Comparison of ENCODE assay signal across 19 cellular contexts in genomic region chr3:50185230-50185629, GRCh38. TPM values are rescaled to one million over a fixed set of nuclear protein-coding genes. Genes with fewer than 3 reads are reported as not detected.
DNase-seq lines count a peak whose midpoint lies in the region; ATAC-seq and TF ChIP-seq lines count a peak whose summit lies in the region.
"Had no signal": no experiment of that assay in that cellular context is flagged by ENCODE, and none has a peak within 500 bp of the region (broad histone marks: within the 10 kb centered on the region; RNA-seq: fewer than 3 reads in every experiment).

No MANE protein-coding gene starts in this region.

- no peak overlapping the region for H2AK5ac ChIP-seq in neuronal stem cell (ENCODE audit: low read depth, low read length)

- no peak overlapping the region for H3K4ac ChIP-seq in neuronal stem cell (ENCODE audit: low read length)

- H3K9me3 ChIP-seq in neuronal stem cell (replicated peaks in 1 of 2; ENCODE audit: control insufficient read depth in 2 of 2, insufficient read depth in 1 of 2, low read depth in 1 of 2, low read length in 2 of 2): no peaks in the 10 kb centered on the region
- H3K9me3 ChIP-seq: BE2C, BLaER1, Caco-2 had no signal

- peaks cover 34% of the 10 kb centered on the region for H3K36me3 Mint-ChIP-seq in GM23338 (ENCODE audit: low read depth)
- no peaks in the 10 kb centered on the region for H3K36me3 Mint-ChIP-seq in activated T-helper 17 cell treated with anti-CD3 and anti-CD28 coated beads, Interleukin-2, amount 50 U/mL, for 72 hours (ENCODE audit: low read depth)
- H3K36me3 Mint-ChIP-seq: CD8-positive, alpha-beta T cell had no signal

- no peaks in the 10 kb centered on the region; the same call in 1 of the 2 replicates for H3K36me3 ChIP-seq in GM23338 (ENCODE audit: insufficient read depth)
- peaks cover 0 to 51% of the 10 kb centered on the region in 2 donors for H3K36me3 ChIP-seq in neuronal stem cell (replicated peaks in 1 of 2; ENCODE audit: control insufficient read depth in 2 of 2, insufficient read depth in 2 of 2, low read length in 2 of 2)
- H3K36me3 ChIP-seq: BE2C had no signal

- peaks cover 6% of the 10 kb centered on the region for H3F3A ChIP-seq in GM23338 (replicated peaks; ENCODE audit: low read depth)

- H3K9me2 ChIP-seq in GM23338 (ENCODE audit: insufficient read depth): no peaks in the 10 kb centered on the region

- no peak for TF ChIP-seq CTCF in GM23338 (conservative IDR thresholded peaks at IDR 0.05; ENCODE audit: low read depth in 2 of 2)
- no peak for TF ChIP-seq CTCF in VCaP (conservative IDR thresholded peaks at IDR 0.05)

- no peak overlapping the region for H3K14ac ChIP-seq in neuronal stem cell (ENCODE audit: low read length)

- H3K4me1 ChIP-seq in GM23338 (ENCODE audit: insufficient read depth) (no peaks in the 10 kb centered on the region), neuronal stem cell (ENCODE audit: control insufficient read depth in 2 of 2, insufficient read depth in 1 of 2, low read depth in 1 of 2, low read length in 2 of 2) (peaks cover 4 to 5% of the 10 kb centered on the region in 2 donors)
- H3K4me1 ChIP-seq: BE2C had no signal

- DNase-seq in GM23338 (ENCODE audit: low spot score) (no peak), neuronal stem cell (ENCODE audit: low spot score) (no peak), GOT3 (lab: John Stamatoyannopoulos, UW) (no peak), NCI-H226 (no peak)
- DNase-seq: 8988T; ACHN; BE2C; C1 segment of cervical spinal cord; Caco-2; Calu3; CD4-positive, alpha-beta T cell; CD8-positive, alpha-beta T cell; DMS79 treated with DMSO at 0.1 percent for 48 hours; GF-D8 had no signal

- H2AFZ ChIP-seq in GM23338: no peak overlapping the region
- H2AFZ ChIP-seq in neuronal stem cell (ENCODE audit: low read length): no peak overlapping the region

- no peak overlapping the region for H3K9ac ChIP-seq in neuronal stem cell (ENCODE audit: low read depth, low read length, poor library complexity)
- H3K9ac ChIP-seq: BLaER1 had no signal

- no peak overlapping the region for H2BK5ac ChIP-seq in neuronal stem cell (ENCODE audit: low read length)

- H3K4me3 Mint-ChIP-seq in GM23338: no peak overlapping the region
- H3K4me3 Mint-ChIP-seq in activated T-helper 17 cell treated with anti-CD3 and anti-CD28 coated beads, Interleukin-2, amount 50 U/mL, for 72 hours: no peak overlapping the region
- H3K4me3 Mint-ChIP-seq: CD4-positive, alpha-beta T cell; CD8-positive, alpha-beta T cell had no signal

- no peak overlapping the region for H2BK120ac ChIP-seq in neuronal stem cell (ENCODE audit: low read depth, low read length)

- no peaks in the 10 kb centered on the region; the same call in 1 of the 2 replicates for H4K20me1 ChIP-seq in GM23338 (replicated peaks; ENCODE audit: insufficient read depth)

- no peak for ATAC-seq in GM23338
- ATAC-seq in activated T-helper 17 cell treated with anti-CD3 and anti-CD28 coated beads, Interleukin-2, amount 50 U/mL, for 72 hours (replicated peaks): no peak
- ATAC-seq: CD8-positive, alpha-beta T cell had no signal

- no CpG with 5 or more reads among the region's 4 CpGs for WGBS in neuronal stem cell (ENCODE audit: extremely low coverage in 2 of 2, insufficient read length in 2 of 2, insufficient replicate concordance in 1 of 2), 2 donors

- H3K79me1 ChIP-seq in neuronal stem cell (ENCODE audit: low read depth, low read length): peaks cover 2% of the 10 kb centered on the region

- no peak overlapping the region for H4K8ac ChIP-seq in neuronal stem cell (ENCODE audit: low read depth, low read length)

- H3K27me3 Mint-ChIP-seq in GM23338 (ENCODE audit: insufficient read depth, low read depth, poor library complexity): peaks cover 10% of the 10 kb centered on the region
- no peaks in the 10 kb centered on the region for H3K27me3 Mint-ChIP-seq in activated T-helper 17 cell treated with anti-CD3 and anti-CD28 coated beads, Interleukin-2, amount 50 U/mL, for 72 hours
- H3K27me3 Mint-ChIP-seq: CD4-positive, alpha-beta T cell had no signal

- no peak overlapping the region for H3K18ac ChIP-seq in neuronal stem cell (ENCODE audit: low read length)

- H3K27ac Mint-ChIP-seq in GM23338: no peak overlapping the region
- H3K27ac Mint-ChIP-seq in activated T-helper 17 cell treated with anti-CD3 and anti-CD28 coated beads, Interleukin-2, amount 50 U/mL, for 72 hours: no peak overlapping the region
- H3K27ac Mint-ChIP-seq: CD4-positive, alpha-beta T cell; CD8-positive, alpha-beta T cell had no signal

- no peaks in the 10 kb centered on the region for H3K79me2 ChIP-seq in GM23338 (replicated peaks; ENCODE audit: insufficient read depth)

- no peak overlapping the region for H4K91ac ChIP-seq in neuronal stem cell (ENCODE audit: low read depth, low read length, poor library complexity)

- H3K4me1 Mint-ChIP-seq in GM23338: peaks cover 9% of the 10 kb centered on the region; the same call in 2 of the 3 replicates
- H3K4me1 Mint-ChIP-seq in activated T-helper 17 cell treated with anti-CD3 and anti-CD28 coated beads, Interleukin-2, amount 50 U/mL, for 72 hours: no peaks in the 10 kb centered on the region

- H3K4me2 ChIP-seq in GM23338 (no peak overlapping the region), neuronal stem cell (ENCODE audit: insufficient read depth, low read length, poor library complexity, severe bottlenecking) (no peak overlapping the region)
- H3K4me2 ChIP-seq: BLaER1 had no signal

- H3K27me3 ChIP-seq in GM23338 (ENCODE audit: insufficient read depth): no peaks in the 10 kb centered on the region
- H3K27me3 ChIP-seq in neuronal stem cell (ENCODE audit: control insufficient read depth in 3 of 3, insufficient read depth in 3 of 3, low read depth in 1 of 3, low read length in 3 of 3): no peaks in the 10 kb centered on the region
- H3K27me3 ChIP-seq: BE2C, BLaER1 had no signal

- no peak overlapping the region for H3K4me3 ChIP-seq in GM23338
- H3K4me3 ChIP-seq in neuronal stem cell (ENCODE audit: low read length in 2 of 2): no peak overlapping the region
- H3K4me3 ChIP-seq: BLaER1 had no signal

- H3K27ac ChIP-seq in GM23338 (ENCODE audit: low read depth) (no peak overlapping the region), VCaP (peak overlapping the region; percentile 72; the same call in 1 of the 2 replicates), neuronal stem cell (replicated peaks; ENCODE audit: low read length) (no peak overlapping the region)
- H3K27ac ChIP-seq: BLaER1 had no signal

- no peak overlapping the region for H2BK12ac ChIP-seq in neuronal stem cell (ENCODE audit: low read length)

- H3K23ac ChIP-seq in neuronal stem cell (ENCODE audit: low read depth, low read length, poor library complexity): peak overlapping the region; percentile 34

- H2BK15ac ChIP-seq in neuronal stem cell (ENCODE audit: low read length): no peak overlapping the region

- H3K9me3 Mint-ChIP-seq in GM23338: no peaks in the 10 kb centered on the region
- H3K9me3 Mint-ChIP-seq in activated T-helper 17 cell treated with anti-CD3 and anti-CD28 coated beads, Interleukin-2, amount 50 U/mL, for 72 hours: no peaks in the 10 kb centered on the region
- H3K9me3 Mint-ChIP-seq: CD4-positive, alpha-beta T cell; CD8-positive, alpha-beta T cell had no signal

TF ChIP-seq in GM23338, 12 proteins besides CTCF, POLR2A, EP300 and RAD21:
- TF ChIP-seq POLR2AphosphoS5 (IDR thresholded peaks at IDR 0.05; ENCODE audit: low read depth) (0 out of 2 replicates have a peak, but pooled peaks have one; percentile 1), ETS1 (IDR thresholded peaks at IDR 0.05) (no peak)
TF ChIP-seq in GM23338: peak in this region for 1.

RNA-seq across cellular contexts. Expression of gene GNAT1, which starts 6.2 kb away (rescaled TPM):
- not detected in 2 replicates for total RNA-seq in GM23338 (2014; rRNA removed; shearing (Covaris generic))
- polyA plus RNA-seq in GM23338 (2016; fragmentation: Nextera tagmentation; extraction: Ambion mirVana): not detected in 2 replicates
- polyA plus RNA-seq in neuronal stem cell (2013, experiment 1 of 2): 0.03 TPM
- 0.04 TPM for polyA plus RNA-seq in neuronal stem cell (2013, experiment 2 of 2)
- total RNA-seq in activated T-helper 17 cell treated with anti-CD3 and anti-CD28 coated beads, Interleukin-2, amount 50 U/mL, for 72 hours: not detected
- total RNA-seq: A673, Calu3 had no signal
- polyA plus RNA-seq: AG04450 had no signal

RNA-seq across cellular contexts. Expression of gene SLC38A3, which starts 19.8 kb away (rescaled TPM):
- 0.28 and 3.0 TPM in 2 replicates for total RNA-seq in GM23338 (2014; rRNA removed; shearing (Covaris generic))
- polyA plus RNA-seq in GM23338 (2016; fragmentation: Nextera tagmentation; extraction: Ambion mirVana): 0.68 and 1.3 TPM in 2 replicates
- polyA plus RNA-seq in neuronal stem cell (2013, experiment 1 of 2): 3.5 TPM
- polyA plus RNA-seq in neuronal stem cell (2013, experiment 2 of 2): 3.2 TPM
- under 1 TPM in 1 of 2 donors, not detected in 1; 0.71 TPM for total RNA-seq in activated T-helper 17 cell treated with anti-CD3 and anti-CD28 coated beads, Interleukin-2, amount 50 U/mL, for 72 hours
- total RNA-seq: A673, Calu3 had no signal

RNA-seq across cellular contexts. Expression of gene SEMA3F, which starts 30.1 kb away (rescaled TPM):
- 32.6 and 67.6 TPM in 2 replicates for total RNA-seq in GM23338 (2014; rRNA removed; shearing (Covaris generic))
- polyA plus RNA-seq in GM23338 (2016; fragmentation: Nextera tagmentation; extraction: Ambion mirVana): 2.3 and 2.8 TPM in 2 replicates
- polyA plus RNA-seq in neuronal stem cell (2013, experiment 1 of 2): 68.0 TPM
- polyA plus RNA-seq in neuronal stem cell (2013, experiment 2 of 2): 67.2 TPM
- total RNA-seq in activated T-helper 17 cell treated with anti-CD3 and anti-CD28 coated beads, Interleukin-2, amount 50 U/mL, for 72 hours: 1 to 10 TPM in 1 of 2 donors, not detected in 1; 1.5 TPM

RNA-seq across cellular contexts. Expression of gene GNAI2, which starts 50.8 kb away (rescaled TPM):
- total RNA-seq in GM23338 (2014; rRNA removed; shearing (Covaris generic)): 132 and 153 TPM in 2 replicates
- 138 and 140 TPM in 2 replicates for polyA plus RNA-seq in GM23338 (2016; fragmentation: Nextera tagmentation; extraction: Ambion mirVana)
- polyA plus RNA-seq in neuronal stem cell (2013, experiment 1 of 2): 457 TPM
- polyA plus RNA-seq in neuronal stem cell (2013, experiment 2 of 2): 458 TPM
- total RNA-seq in activated T-helper 17 cell treated with anti-CD3 and anti-CD28 coated beads, Interleukin-2, amount 50 U/mL, for 72 hours: 100 to 1,000 TPM; 283 to 392 TPM

Comparison
In these comparisons a context has a peak if more than half of its experiments do, and no peak if none do; other contexts are left out.
1. RNA of gene SEMA3F, which starts 30.1 kb away (total RNA-seq): 32.6 to 67.6 TPM in GM23338; 1.5 TPM in activated T-helper 17 cell treated with anti-CD3 and anti-CD28 coated beads, Interleukin-2, amount 50 U/mL, for 72 hours; every median in the first group is over 10 times any median in the second.